8 cellular contexts compared by ENCODE assay signal in the genomic region with DNA sequence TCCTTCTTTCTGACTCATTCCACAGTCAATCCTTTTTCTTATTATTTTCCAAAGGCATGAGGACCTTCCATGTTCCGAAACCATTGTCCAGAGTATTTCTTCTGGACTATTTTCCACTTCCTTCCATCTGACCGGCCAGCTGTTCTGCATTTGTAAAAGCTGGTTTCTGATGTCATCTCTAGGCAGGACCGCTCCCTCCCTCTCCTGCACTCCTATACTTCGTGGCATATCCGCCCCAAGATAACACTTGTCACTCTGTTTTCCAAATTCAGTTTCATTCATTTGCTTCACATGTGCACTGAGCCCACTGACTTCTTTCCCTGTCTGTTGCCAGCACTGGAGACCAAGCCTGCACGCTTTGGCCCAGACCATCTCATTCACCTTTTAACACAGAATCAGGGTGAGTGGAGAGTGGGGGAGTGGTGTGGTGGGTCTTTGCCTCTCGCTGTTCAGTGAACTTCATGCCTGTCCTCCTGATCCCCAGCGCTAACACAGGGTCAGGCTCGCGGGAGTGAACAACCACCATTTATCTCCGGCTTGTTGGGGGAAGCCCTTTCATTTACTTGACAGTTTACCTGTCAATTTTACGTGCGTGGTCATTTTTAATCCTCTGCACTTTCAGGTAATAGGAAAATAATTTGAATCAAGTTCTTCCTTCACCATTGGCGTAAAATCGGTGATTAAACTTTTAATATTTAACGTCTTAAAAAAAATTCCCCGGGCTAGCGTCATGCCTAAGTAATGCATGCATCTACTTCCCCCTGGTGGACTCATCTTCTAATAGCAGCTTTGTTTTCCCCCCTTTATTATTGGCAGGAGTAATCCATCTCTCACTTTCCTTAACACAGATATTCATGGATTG. TPM values are rescaled to one million over a fixed set of nuclear protein-coding genes. Genes with fewer than 3 reads are reported as not detected.
A peak's percentile ranks its signal among the peaks of the same experiment; 100 is the strongest.
DNase-seq lines count a peak whose midpoint lies in the region; ATAC-seq, FAIRE-seq and TF ChIP-seq lines count a peak whose summit lies in the region.

No MANE protein-coding gene starts in this region.

- H3K4me3 ChIP-seq in DND-41 (ENCODE audit: low read depth in 1 of 2, low read length in 2 of 2) (no peak overlapping the region), mammary epithelial cell (replicated peaks in 1 of 3; ENCODE audit: insufficient read depth in 1 of 3, low read depth in 2 of 3, low read length in 3 of 3) (no peak overlapping the region), lower leg skin (ENCODE audit: low read depth, poor library complexity, severe bottlenecking) (no peak overlapping the region)

- CTCF ChIA-PET in mammary epithelial cell (lab: Charles Lee; ENCODE audit: low non-redundant PET), result interaction anchor here (0.8 kb wide), 1 partner anchor 178 kb away, joined by 4 read pairs; no protein-coding TSS in a partner anchor

- H3K9me3 ChIP-seq in DND-41 (ENCODE audit: insufficient read depth, low read length, severe bottlenecking) (no peaks in the 10 kb centered on the region), mammary epithelial cell (replicated peaks; ENCODE audit: insufficient read depth, low read length) (no peaks in the 10 kb centered on the region)

- H3K27me3 ChIP-seq in DND-41 (ENCODE audit: insufficient read depth, low read length, poor library complexity) (no peaks in the 10 kb centered on the region), mammary epithelial cell (ENCODE audit: insufficient read depth, low read length) (no peaks in the 10 kb centered on the region)

- H3K27ac Mint-ChIP-seq in stimulated activated effector memory CD8-positive, alpha-beta T cell treated with anti-CD3 and anti-CD28 coated beads, Interleukin-12 subunit alpha, Interleukin-12 subunit beta, amount 100 ng/mL, for 72 hours, result no peak overlapping the region

- H3K4me1 Mint-ChIP-seq in stimulated activated effector memory CD8-positive, alpha-beta T cell treated with anti-CD3 and anti-CD28 coated beads, Interleukin-12 subunit alpha, Interleukin-12 subunit beta, amount 100 ng/mL, for 72 hours, result no peaks in the 10 kb centered on the region

- H3K9ac ChIP-seq in DND-41 (ENCODE audit: low read depth, low read length) (no peak overlapping the region), mammary epithelial cell (ENCODE audit: insufficient read depth, low read length) (no peak overlapping the region)

- H3K36me3 Mint-ChIP-seq in stimulated activated effector memory CD8-positive, alpha-beta T cell treated with anti-CD3 and anti-CD28 coated beads, Interleukin-12 subunit alpha, Interleukin-12 subunit beta, amount 100 ng/mL, for 72 hours, result no peaks in the 10 kb centered on the region

- H2AFZ ChIP-seq in DND-41 (ENCODE audit: low read depth, low read length) (no peak overlapping the region), mammary epithelial cell (ENCODE audit: low read depth, low read length) (peak overlapping the region; percentile 74)

- dilution Hi-C loops in mammary epithelial cell (cut with HindIII; ENCODE audit: low sequenced_read_pairs), result no loop called here

- H3K79me2 ChIP-seq in DND-41 (ENCODE audit: insufficient read depth, low read length) (no peaks in the 10 kb centered on the region), mammary epithelial cell (ENCODE audit: insufficient read depth, low read length) (no peaks in the 10 kb centered on the region)

- peak; percentile 21 for DNase-seq in DND-41
- DNase-seq in HS-27A (ENCODE audit: low read depth), result peak; percentile 57
- peak; percentile 50 for DNase-seq in NCI-H82 treated with DMSO at 0.1 percent for 48 hours (lab: John Stamatoyannopoulos, UW; ENCODE audit: unreplicated experiment)
- peak; percentile 47 for DNase-seq in mammary epithelial cell
- no peak for DNase-seq in stimulated activated effector memory CD8-positive, alpha-beta T cell treated with anti-CD3 and anti-CD28 coated beads, Interleukin-12 subunit alpha, Interleukin-12 subunit beta, amount 100 ng/mL, for 72 hours (ENCODE audit: low spot score in 2 of 2)
- no peak for DNase-seq in lower leg skin (ENCODE audit: low spot score in 2 of 2)

- in situ Hi-C loops in mammary epithelial cell (cut with MboI; ENCODE audit: low sequenced_read_pairs in 2 of 2), result no loop called here

- TF ChIP-seq CTCF in DND-41 (IDR thresholded peaks at IDR 0.05; ENCODE audit: borderline replicate concordance, extremely low read depth, low read length, poor library complexity, severe bottlenecking) (peak; percentile 84), mammary epithelial cell (conservative IDR thresholded peaks at IDR 0.05 in 1 of 2, IDR thresholded peaks at IDR 0.05 in 1 of 2; ENCODE audit: extremely low read depth in 1 of 2, insufficient read depth in 1 of 2, low read depth in 1 of 2, low read length in 2 of 2) (peak; percentile 75 to 82), lower leg skin (IDR thresholded peaks at IDR 0.05) (peak in 1 of 3 donors; percentile 44)

- H3K4me2 ChIP-seq in DND-41 (ENCODE audit: insufficient read depth, low read length) (no peak overlapping the region), mammary epithelial cell (ENCODE audit: insufficient read depth, low read depth, low read length) (peak overlapping the region; percentile 59)

- ATAC-seq in DND-41 (ENCODE audit: insufficient read depth, low read depth) (peak; percentile 73), HG03045 (IDR thresholded peaks at IDR 0.05; ENCODE audit: unreplicated experiment) (no peak)
- peak; percentile 60 for ATAC-seq in stimulated activated effector memory CD8-positive, alpha-beta T cell treated with anti-CD3 and anti-CD28 coated beads, Interleukin-12 subunit alpha, Interleukin-12 subunit beta, amount 100 ng/mL, for 72 hours

- TF ChIP-seq POLR2A in lower leg skin (IDR thresholded peaks at IDR 0.05), result no peak

- H4K20me1 ChIP-seq in DND-41 (ENCODE audit: insufficient read depth, low read length) (no peaks in the 10 kb centered on the region), mammary epithelial cell (ENCODE audit: insufficient read depth, low read length) (no peaks in the 10 kb centered on the region)

- 28% methylated on average over 16 of the region's 18 CpGs for WGBS in mammary epithelial cell (ENCODE audit: low coverage, missing lambda C conversion rate)
- WGBS in lower leg skin, 2 donors, result 23 to 26% methylated on average over 18 of the region's 18 CpGs

- H3K36me3 ChIP-seq in DND-41 (ENCODE audit: insufficient read depth, low read length) (no peaks in the 10 kb centered on the region), mammary epithelial cell (ENCODE audit: insufficient read depth, low read length) (no peaks in the 10 kb centered on the region)

- intact Hi-C loops in mammary epithelial cell (cut with micrococcal nuclease) (loop anchor here (1.0 to 5.0 kb wide), 4 partner anchors 104 to 1181 kb away; no protein-coding TSS in a partner anchor), lower leg skin (cut with DNase I; ENCODE audit: low total_unique reads) (no loop called here)

- FAIRE-seq in islet of Langerhans (lab: Jason Lieb, UNC), result peak; percentile 99

- H3K4me1 ChIP-seq in DND-41 (ENCODE audit: insufficient read depth, low read length) (no peaks in the 10 kb centered on the region), mammary epithelial cell (ENCODE audit: insufficient read depth, low read length) (peaks cover 20% of the 10 kb centered on the region)

- no TSS peak for BruUV-seq in mammary epithelial cell (replicated peaks; lab: Mats Ljungman, UMichigan)

- H3K9me3 Mint-ChIP-seq in stimulated activated effector memory CD8-positive, alpha-beta T cell treated with anti-CD3 and anti-CD28 coated beads, Interleukin-12 subunit alpha, Interleukin-12 subunit beta, amount 100 ng/mL, for 72 hours, result no peaks in the 10 kb centered on the region

- no peak overlapping the region for H3K4me3 Mint-ChIP-seq in stimulated activated effector memory CD8-positive, alpha-beta T cell treated with anti-CD3 and anti-CD28 coated beads, Interleukin-12 subunit alpha, Interleukin-12 subunit beta, amount 100 ng/mL, for 72 hours

- peak overlapping the region; percentile 10; the same call in 1 of the 2 replicates for H3K27ac ChIP-seq in DND-41 (ENCODE audit: low read length)
- no peak overlapping the region for H3K27ac ChIP-seq in mammary epithelial cell (ENCODE audit: insufficient read depth, low read depth, low read length)

RNA-seq across cellular contexts. Expression of a gene that starts 52.5 kb away (rescaled TPM):
- 100 to 1,000 TPM in 1 of 2 donors, 10 to 100 TPM in 1; 88.7 to 177 TPM for total RNA-seq in mammary epithelial cell
- polyA plus RNA-seq in mammary epithelial cell, result 115 TPM
- polyA minus RNA-seq in mammary epithelial cell, result 64.7 TPM
- total RNA-seq in lower leg skin, result 10 to 100 TPM; 13.2 to 24.3 (median 15.4) TPM

Comparison
In these comparisons a context has a peak if more than half of its experiments do, and no peak if none do; other contexts are left out.
1. DNase-seq: peak in DND-41 (single experiment), HS-27A (single experiment), NCI-H82 treated with DMSO at 0.1 percent for 48 hours (single experiment) and mammary epithelial cell (single experiment); none in stimulated activated effector memory CD8-positive, alpha-beta T cell treated with anti-CD3 and anti-CD28 coated beads, Interleukin-12 subunit alpha, Interleukin-12 subunit beta, amount 100 ng/mL, for 72 hours (0 of 2) and lower leg skin (0 of 2).